Comparison of ENCODE assay signal across 7 cellular contexts in genomic region chr1:160681067-160681890, GRCh38. TPM values are rescaled to one million over a fixed set of nuclear protein-coding genes. Genes with fewer than 3 reads are reported as not detected.
DNase-seq lines count a peak whose midpoint lies in the region; ATAC-seq and TF ChIP-seq lines count a peak whose summit lies in the region.

No MANE protein-coding gene starts in this region.

- DNase-seq in OCI-M2 (lab: John Stamatoyannopoulos, UW; ENCODE audit: unreplicated experiment) (peak; percentile 43), activated T-cell treated with anti-CD3 and anti-CD28 coated beads for 24 hours (ENCODE audit: low read depth) (peak; percentile 76), foreskin fibroblast (peak in 1 of 2 donors; percentile 2), pons (ENCODE audit: low spot score) (peak; percentile 54), aorta (peak; percentile 87 to 88)

- WGBS in aorta, 2 donors, result 54% methylated on average over 10 of the region's 10 CpGs

- peak; percentile 93 for TF ChIP-seq CTCF in GM12874 (IDR thresholded peaks at IDR 0.05; ENCODE audit: insufficient read depth, low read depth, low read length)
- peak; percentile 25 for TF ChIP-seq CTCF in foreskin fibroblast (IDR thresholded peaks at IDR 0.05; ENCODE audit: low read depth, low read length)

- no peaks in the 10 kb centered on the region for H3K4me1 ChIP-seq in aorta (ENCODE audit: control insufficient read depth in 1 of 2, insufficient read depth in 2 of 2, low read length in 2 of 2)

- peaks cover 0 to 1% of the 10 kb centered on the region in 2 donors for H3K27me3 ChIP-seq in aorta (ENCODE audit: control insufficient read depth in 1 of 2, insufficient read depth in 2 of 2, low read length in 1 of 2)

- no peak overlapping the region for H3K27ac ChIP-seq in aorta (ENCODE audit: low read depth in 1 of 2, low read length in 2 of 2)

- H3K36me3 ChIP-seq in aorta (ENCODE audit: control insufficient read depth in 1 of 2, insufficient read depth in 2 of 2, low read length in 1 of 2), result no peaks in the 10 kb centered on the region

- peak; percentile 43 for ATAC-seq in HG03159 (IDR thresholded peaks at IDR 0.05; ENCODE audit: unreplicated experiment)
- ATAC-seq in aorta (ENCODE audit: low FRiP score), result peak; percentile 65

- intact Hi-C loops in aorta (cut with DNase I), result no loop called here

- no peaks in the 10 kb centered on the region for H3K9me3 ChIP-seq in aorta (ENCODE audit: control insufficient read depth, low read length)

- H3K4me3 ChIP-seq in foreskin fibroblast (ENCODE audit: low read depth in 1 of 2, low read length in 2 of 2) (no peak overlapping the region), aorta (ENCODE audit: low read length in 2 of 2) (no peak overlapping the region)

RNA-seq across cellular contexts. Expression of gene CD48, which starts 30.3 kb away (rescaled TPM):
- total RNA-seq in aorta, result 1 to 10 TPM; 3.6 to 6.8 TPM
- polyA plus RNA-seq in aorta, result 10 to 100 TPM in 1 of 2 donors, 1 to 10 TPM in 1; 1.7 to 11.3 TPM

RNA-seq across cellular contexts. Expression of gene SLAMF1, which starts 34.4 kb away (rescaled TPM):
- 1 to 10 TPM; 1.6 to 2.4 TPM for total RNA-seq in aorta
- not detected for polyA plus RNA-seq in aorta

RNA-seq across cellular contexts. Expression of gene SLAMF7, which starts 57.8 kb away (rescaled TPM):
- 1 to 10 TPM; 2.5 to 2.9 TPM for total RNA-seq in aorta
- 1 to 10 TPM in 1 of 2 donors, not detected in 1; 8.9 TPM for polyA plus RNA-seq in aorta
